In genomic region chr11:99320769-99321290, GRCh38 we compare ENCODE assay signal across 20 cellular contexts.
"Had no signal": no experiment of that assay in that cellular context is flagged by ENCODE, and none has a peak within 500 bp of the region (broad histone marks: within the 10 kb centered on the region; RNA-seq: fewer than 3 reads in every experiment).

No MANE protein-coding gene starts in this region.

- H3K9ac ChIP-seq: neural progenitor cell had no signal

- DNase-seq: colonic mucosa; effector CD4-positive, alpha-beta T cell; endodermal cell; foreskin fibroblast; immature natural killer cell; left lung; lower lobe of right lung; mesenchymal stem cell; midbrain; nucleus accumbens; ovary; sigmoid colon; small intestine; stimulated activated CD4-positive, alpha-beta T cell treated with anti-CD3 and anti-CD28 coated beads, Interleukin-12 subunit alpha, Interleukin-12 subunit beta, amount 100 ng/mL, for 4 hours; stimulated activated naive CD4-positive, alpha-beta T cell treated with Interleukin-2 at 50 U/mL for 16 hours; trophoblast cell had no signal

- H3K4me2 ChIP-seq: neural progenitor cell had no signal

- H3K4me1 ChIP-seq: colonic mucosa, left lung, lower lobe of right lung, neural progenitor cell, sigmoid colon had no signal

- H3K27me3 ChIP-seq: colonic mucosa, left lung, neural progenitor cell, ovary, right atrium auricular region, sigmoid colon had no signal

- H3K27ac ChIP-seq: colonic mucosa, left lung, lower lobe of right lung, neural progenitor cell, ovary, right atrium auricular region, sigmoid colon had no signal

- H3K4me3 ChIP-seq: colonic mucosa, left lung, lower lobe of right lung, neural progenitor cell, ovary, right atrium auricular region, sigmoid colon had no signal

- H3K36me3 ChIP-seq: colonic mucosa, left lung, lower lobe of right lung, neural progenitor cell, ovary, right atrium auricular region, sigmoid colon had no signal

- ATAC-seq: esophagus mucosa; left lung; lower lobe of right lung; natural killer cell treated with Interleukin-12 subunit alpha and Interleukin-12 subunit beta and Interleukin-15 and Interleukin-18, amount 100 ng/mL, for 72 hours had no signal

- H2AFZ ChIP-seq: neural progenitor cell had no signal

- H3K9me3 ChIP-seq: colonic mucosa, left lung, lower lobe of right lung, ovary, right atrium auricular region, sigmoid colon had no signal
